8 cellular contexts compared by ENCODE assay signal in the genomic region with DNA sequence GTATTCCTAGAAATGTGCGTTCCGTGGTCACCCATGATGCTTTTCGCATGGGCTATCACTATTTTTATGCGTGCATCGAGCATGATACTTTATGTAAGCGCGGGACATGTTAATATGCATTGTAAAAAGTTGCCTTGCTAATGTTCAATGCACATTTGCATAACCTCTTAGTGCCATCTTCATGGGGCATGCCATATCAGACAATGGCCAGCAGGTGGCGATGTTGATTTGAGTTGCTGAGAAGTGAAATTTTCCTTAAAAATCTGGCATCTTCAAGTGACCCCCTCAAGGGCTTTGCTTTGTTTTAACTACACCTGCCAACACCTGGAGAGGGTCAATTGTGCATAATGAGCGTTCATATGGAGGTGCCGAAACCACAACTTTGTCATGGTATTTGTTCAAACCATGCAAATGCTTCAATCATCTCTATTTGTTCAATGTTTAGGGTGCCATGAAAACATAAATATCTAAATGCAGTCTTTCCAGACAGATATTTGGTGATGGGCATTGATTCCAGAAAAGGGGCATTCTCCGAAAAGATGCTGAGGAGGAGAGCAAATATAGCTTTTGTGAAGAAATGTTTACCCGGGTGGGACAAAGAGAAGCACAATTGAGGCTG.
DNase-seq lines count a peak whose midpoint lies in the region; ATAC-seq and TF ChIP-seq lines count a peak whose summit lies in the region.

No MANE protein-coding gene starts in this region.

- CTCF ChIA-PET in CD4-positive, alpha-beta T cell (lab: Charles Lee): no interaction called here

- intact Hi-C loops in CD4-positive, alpha-beta T cell (cut with DNase I, micrococcal nuclease): no loop called here
- intact Hi-C loops in mucosa of descending colon (cut with DNase I, micrococcal nuclease): no loop called here
- intact Hi-C loops in tibial artery (cut with DNase I; ENCODE audit: low total_unique reads): loop anchor here (5.0 kb wide), 1 partner anchor 565 kb away; no protein-coding TSS in a partner anchor

- no peaks in the 10 kb centered on the region for H3K36me3 Mint-ChIP-seq in CD4-positive, alpha-beta T cell (ENCODE audit: low read depth)
- H3K36me3 Mint-ChIP-seq in endothelial cell (ENCODE audit: low read depth, unreplicated experiment): no peaks in the 10 kb centered on the region

- peak; percentile 68 for TF ChIP-seq CTCF in CD4-positive, alpha-beta T cell (IDR thresholded peaks at IDR 0.05)
- TF ChIP-seq CTCF in endothelial cell (IDR thresholded peaks at IDR 0.05; ENCODE audit: unreplicated experiment): peak; percentile 83
- peak; percentile 44 for TF ChIP-seq CTCF in mucosa of descending colon (IDR thresholded peaks at IDR 0.05)
- TF ChIP-seq CTCF in tibial artery (IDR thresholded peaks at IDR 0.05): peak; percentile 65 to 70

- peak in 9 of 10 experiments; percentile 0 to 30 (median 1) for DNase-seq in CD4-positive, alpha-beta T cell
- DNase-seq in LoVo (ENCODE audit: low spot score) (peak; percentile 23), endothelial cell (ENCODE audit: low spot score) (peak; percentile 43), mucosa of descending colon (peak in 2 of 3 donors; percentile 8 to 20), tibial artery (no peak)
- peak; percentile 1 to 31 for DNase-seq in activated CD4-positive, alpha-beta T cell treated with anti-CD3 and anti-CD28 coated beads for 4 hours

- no peak overlapping the region for H3K4me3 Mint-ChIP-seq in CD4-positive, alpha-beta T cell
- no peak overlapping the region for H3K4me3 Mint-ChIP-seq in endothelial cell (ENCODE audit: unreplicated experiment)

- no peak for ATAC-seq in CD4-positive, alpha-beta T cell (ENCODE audit: poor library complexity)
- ATAC-seq in GM18867 (IDR thresholded peaks at IDR 0.05; ENCODE audit: unreplicated experiment) (peak; percentile 78), mucosa of descending colon (peak; percentile 18), HG03457 (IDR thresholded peaks at IDR 0.05; ENCODE audit: unreplicated experiment) (no peak)

- H3K4me3 ChIP-seq in mucosa of descending colon: no peak overlapping the region
- H3K4me3 ChIP-seq in tibial artery: no peak overlapping the region

- H3K4me1 ChIP-seq in mucosa of descending colon (ENCODE audit: low read depth) (no peaks in the 10 kb centered on the region), tibial artery (no peaks in the 10 kb centered on the region)

- no peaks in the 10 kb centered on the region for H3K9me3 Mint-ChIP-seq in CD4-positive, alpha-beta T cell
- no peaks in the 10 kb centered on the region for H3K9me3 Mint-ChIP-seq in endothelial cell (ENCODE audit: unreplicated experiment)

- POLR2A ChIA-PET in CD4-positive, alpha-beta T cell (lab: Charles Lee): no interaction called here

- H3K4me1 Mint-ChIP-seq in CD4-positive, alpha-beta T cell (ENCODE audit: low read depth): no peaks in the 10 kb centered on the region
- peaks cover 5% of the 10 kb centered on the region for H3K4me1 Mint-ChIP-seq in endothelial cell (ENCODE audit: unreplicated experiment)

- no peaks in the 10 kb centered on the region for H3K27me3 ChIP-seq in CD4-positive, alpha-beta T cell (ENCODE audit: control insufficient read depth, insufficient read depth, low read length)
- no peaks in the 10 kb centered on the region for H3K27me3 ChIP-seq in tibial artery

- H3K36me3 ChIP-seq in mucosa of descending colon (ENCODE audit: low read depth): no peaks in the 10 kb centered on the region
- H3K36me3 ChIP-seq in tibial artery: no peaks in the 10 kb centered on the region

- no peaks in the 10 kb centered on the region for H3K9me3 ChIP-seq in CD4-positive, alpha-beta T cell (ENCODE audit: control insufficient read depth, low read length)
- no peaks in the 10 kb centered on the region for H3K9me3 ChIP-seq in mucosa of descending colon
- H3K9me3 ChIP-seq in tibial artery: no peaks in the 10 kb centered on the region

- no peak overlapping the region for H3K27ac Mint-ChIP-seq in CD4-positive, alpha-beta T cell
- no peak overlapping the region for H3K27ac Mint-ChIP-seq in endothelial cell (ENCODE audit: unreplicated experiment)

- H3K27me3 Mint-ChIP-seq in CD4-positive, alpha-beta T cell: no peaks in the 10 kb centered on the region
- peaks cover 1% of the 10 kb centered on the region for H3K27me3 Mint-ChIP-seq in endothelial cell (ENCODE audit: unreplicated experiment)

- H3K27ac ChIP-seq in CD4-positive, alpha-beta T cell (ENCODE audit: low read depth, low read length): no peak overlapping the region
- no peak overlapping the region for H3K27ac ChIP-seq in tibial artery

Comparison
In these comparisons a context has a peak if more than half of its experiments do, and no peak if none do; other contexts are left out.
1. ATAC-seq: peak in GM18867 (single experiment) and mucosa of descending colon (single experiment); none in CD4-positive, alpha-beta T cell (single experiment) and HG03457 (single experiment).
2. DNase-seq: peak in CD4-positive, alpha-beta T cell (9 of 10), LoVo (single experiment), activated CD4-positive, alpha-beta T cell treated with anti-CD3 and anti-CD28 coated beads for 4 hours (2 of 2), endothelial cell (single experiment) and mucosa of descending colon (2 of 3); none in tibial artery (0 of 2).
3. Peak in every context shown above with its lines, with median percentiles within 50 percentile points of each other: CTCF ChIP-seq.